Comparison of ENCODE assay signal across 18 cellular contexts in genomic region chr17:16909887-16910286, GRCh38.
"Had no signal": no experiment of that assay in that cellular context is flagged by ENCODE, and none has a peak within 500 bp of the region (broad histone marks: within the 10 kb centered on the region; RNA-seq: fewer than 3 reads in every experiment).

No MANE protein-coding gene starts in this region.

- H3K27me3 ChIP-seq: cardiac muscle cell, thyroid gland had no signal

- H3K9me3 ChIP-seq: adrenal gland, thyroid gland had no signal

- H3K27me3 Mint-ChIP-seq: activated naive CD4-positive, alpha-beta T cell treated with anti-CD3 and anti-CD28 coated beads, Interleukin-2, amount 50 U/mL, for 24 hours had no signal

- H3K36me3 ChIP-seq: adrenal gland, cardiac muscle cell, thyroid gland had no signal

- H3K36me3 Mint-ChIP-seq: activated CD8-positive, alpha-beta memory T cell treated with anti-CD3 and anti-CD28 coated beads, Interleukin-2, amount 10 ng/mL, durations not matched to agents 7 days and 5 days; activated naive CD4-positive, alpha-beta T cell treated with anti-CD3 and anti-CD28 coated beads, Interleukin-2, amount 50 U/mL, for 24 hours; stimulated activated memory B cell treated with anti-CD40 and anti-IgM and Interleukin-4, amounts not matched to agents 10 μg/mL and 1 μg/mL and 100 μg/mL, for 72 hours; T-cell had no signal

- FAIRE-seq: colon, urothelium cell line had no signal

- H3K4me1 ChIP-seq: adrenal gland, foreskin keratinocyte had no signal

- ATAC-seq: activated CD8-positive, alpha-beta memory T cell treated with anti-CD3 and anti-CD28 coated beads, Interleukin-2, amount 10 ng/mL, durations not matched to agents 7 days and 5 days; activated T-cell treated with anti-CD3 and anti-CD28 coated beads, Interleukin-2, amount 50 U/mL, for 4 hours; foreskin keratinocyte; stimulated activated memory B cell treated with anti-CD40 and anti-IgM and Interleukin-4, amounts not matched to agents 10 μg/mL and 1 μg/mL and 100 μg/mL, for 72 hours; T-cell had no signal

- H3K4me3 Mint-ChIP-seq: activated CD8-positive, alpha-beta memory T cell treated with anti-CD3 and anti-CD28 coated beads, Interleukin-2, amount 10 ng/mL, durations not matched to agents 7 days and 5 days; activated T-cell treated with anti-CD3 and anti-CD28 coated beads, Interleukin-2, amount 50 U/mL, for 4 hours; stimulated activated memory B cell treated with anti-CD40 and anti-IgM and Interleukin-4, amounts not matched to agents 10 μg/mL and 1 μg/mL and 100 μg/mL, for 72 hours had no signal

- DNase-seq: activated CD4-positive, alpha-beta T cell treated with anti-CD3 and anti-CD28 coated beads, Interleukin-2, amount 50 U/mL, for 48 hours; activated CD4-positive, CD25-positive, alpha-beta regulatory T cell treated with anti-CD3 and anti-CD28 coated beads, Interleukin-2, amount 50 U/mL, for 72 hours; activated CD8-positive, alpha-beta memory T cell treated with anti-CD3 and anti-CD28 coated beads, Interleukin-2, amount 10 ng/mL, durations not matched to agents 7 days and 5 days; activated effector memory CD4-positive, alpha-beta T cell treated with Interleukin-2 at 50 U/mL for 16 hours; activated T-cell treated with anti-CD3 and anti-CD28 coated beads, Interleukin-2, amount 50 U/mL, for 4 hours; effector CD4-positive, alpha-beta T cell; foreskin keratinocyte; mesendoderm; retina; T-cell; T-helper 9 cell; thyroid gland had no signal

- H3K9me3 Mint-ChIP-seq: activated naive CD4-positive, alpha-beta T cell treated with anti-CD3 and anti-CD28 coated beads, Interleukin-2, amount 50 U/mL, for 24 hours; activated T-cell treated with anti-CD3 and anti-CD28 coated beads, Interleukin-2, amount 50 U/mL, for 4 hours; stimulated activated memory B cell treated with anti-CD40 and anti-IgM and Interleukin-4, amounts not matched to agents 10 μg/mL and 1 μg/mL and 100 μg/mL, for 72 hours; T-cell had no signal

- H3K27ac ChIP-seq: adrenal gland, cardiac muscle cell, foreskin keratinocyte, thyroid gland had no signal

- H3K4me3 ChIP-seq: adrenal gland, cardiac muscle cell, thyroid gland had no signal

- H3K27ac Mint-ChIP-seq: activated CD8-positive, alpha-beta memory T cell treated with anti-CD3 and anti-CD28 coated beads, Interleukin-2, amount 10 ng/mL, durations not matched to agents 7 days and 5 days; activated naive CD4-positive, alpha-beta T cell treated with anti-CD3 and anti-CD28 coated beads, Interleukin-2, amount 50 U/mL, for 24 hours had no signal

- H3K4me1 Mint-ChIP-seq: stimulated activated memory B cell treated with anti-CD40 and anti-IgM and Interleukin-4, amounts not matched to agents 10 μg/mL and 1 μg/mL and 100 μg/mL, for 72 hours had no signal
